ENCODE assay signal across 29 cellular contexts in the genomic region with DNA sequence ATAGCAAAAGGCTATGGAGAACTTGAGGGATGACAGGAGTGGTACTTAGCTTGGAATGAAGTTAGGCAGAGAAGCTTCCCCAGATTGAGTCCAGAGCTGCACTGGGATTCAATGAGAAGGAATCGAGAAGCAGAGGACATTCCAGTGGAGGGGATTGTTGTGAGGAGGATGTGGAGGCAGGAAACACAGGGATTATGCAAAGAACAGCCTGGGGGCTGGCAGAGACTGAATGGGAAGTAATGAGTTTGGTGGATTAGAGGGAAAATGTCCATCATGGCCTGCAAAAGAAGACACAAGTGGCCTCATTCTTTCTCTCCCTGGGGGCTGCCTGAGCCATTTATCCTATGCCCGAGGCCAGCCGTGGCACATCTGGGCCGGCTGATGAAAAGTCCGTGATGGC. TPM values are rescaled to one million over a fixed set of nuclear protein-coding genes. Genes with fewer than 3 reads are reported as not detected.
"Had no signal": no experiment of that assay in that cellular context is flagged by ENCODE, and none has a peak within 500 bp of the region (broad histone marks: within the 10 kb centered on the region; RNA-seq: fewer than 3 reads in every experiment).

No MANE protein-coding gene starts in this region.

- DNase-seq: activated B cell treated with CpG ODN at 0.5 μM for 24 hours; activated CD4-positive, alpha-beta T cell treated with anti-CD3 and anti-CD28 coated beads for 36 hours; activated CD4-positive, alpha-beta T cell treated with anti-CD3 and anti-CD28 coated beads, Interleukin-2, amount 50 U/mL, for 48 hours; activated CD8-positive, alpha-beta memory T cell treated with anti-CD3 and anti-CD28 coated beads, Interleukin-2, amount 50 U/mL, for 48 hours; activated naive CD4-positive, alpha-beta T cell treated with Interleukin-2 at 50 U/mL for 16 hours; activated naive CD8-positive, alpha-beta T cell treated with anti-CD3 and anti-CD28 coated beads for 36 hours; activated T-cell treated with anti-CD3 and anti-CD28 coated beads, Interleukin-2, amount 50 U/mL, for 4 hours; amniotic stem cell; foreskin melanocyte; kidney glomerular epithelial cell; left ventricle myocardium inferior; ovary; stimulated activated CD4-positive, alpha-beta T cell treated with anti-CD3 and anti-CD28 coated beads, Interleukin-1b, Interleukin-23, amount 100 ng/mL, for 48 hours; stomach; T1000; uterus had no signal

- H3K36me3 ChIP-seq: left ventricle myocardium inferior, neutrophil, ovary, prostate gland, right atrium auricular region, stomach, suprapubic skin, tibial nerve, uterus had no signal

- H3K4me3 ChIP-seq: left ventricle myocardium inferior, ovary, prostate gland, right atrium auricular region, stomach, suprapubic skin, tibial nerve, uterus had no signal

- H3K27ac ChIP-seq: left ventricle myocardium inferior, neutrophil, ovary, prostate gland, right atrium auricular region, stomach, suprapubic skin, tibial nerve had no signal

- H3K9me3 ChIP-seq: left ventricle myocardium inferior, neutrophil, ovary, prostate gland, right atrium auricular region, stomach, suprapubic skin, tibial nerve, uterus had no signal

- ATAC-seq: activated CD4-positive, alpha-beta T cell treated with anti-CD3 and anti-CD28 coated beads for 36 hours; activated T-cell treated with anti-CD3 and anti-CD28 coated beads, Interleukin-2, amount 50 U/mL, for 4 hours; natural killer cell treated with Interleukin-12 subunit alpha and Interleukin-12 subunit beta and Interleukin-15 and Interleukin-18, amount 100 ng/mL, for 72 hours; stimulated activated effector memory CD8-positive, alpha-beta T cell treated with anti-CD3 and anti-CD28 coated beads, Interleukin-12 subunit alpha, Interleukin-12 subunit beta, amount 100 ng/mL, for 72 hours had no signal

- H3K27me3 ChIP-seq: ovary, right atrium auricular region, suprapubic skin, tibial nerve, uterus had no signal

- H3K4me1 ChIP-seq: prostate gland, uterus had no signal

- FAIRE-seq: endometrium had no signal

RNA-seq across cellular contexts. Expression of gene SCN10A, which starts 20.5 kb away (rescaled TPM):
- total RNA-seq: activated B cell treated with CpG ODN at 0.5 μM for 24 hours; activated CD4-positive, alpha-beta T cell treated with anti-CD3 and anti-CD28 coated beads for 36 hours; activated CD8-positive, alpha-beta memory T cell treated with anti-CD3 and anti-CD28 coated beads for 36 hours; activated naive CD8-positive, alpha-beta T cell treated with anti-CD3 and anti-CD28 coated beads for 36 hours; activated T-cell treated with anti-CD3 and anti-CD28 coated beads, Interleukin-2, amount 50 U/mL, for 4 hours; chondrocyte; lung microvascular endothelial cell; natural killer cell treated with Interleukin-12 subunit alpha and Interleukin-12 subunit beta and Interleukin-15 and Interleukin-18, amount 100 ng/mL, for 72 hours; prostate gland; skeletal muscle tissue; stomach; suprapubic skin; tibial nerve; uterus had no signal
- polyA plus RNA-seq: esophagus, ovary, stomach had no signal
